Comparison of ENCODE assay signal across 32 cellular contexts in genomic region chr11:64967376-64967775, GRCh38. TPM values are rescaled to one million over a fixed set of nuclear protein-coding genes. Genes with fewer than 3 reads are reported as not detected.
"Had no signal": no experiment of that assay in that cellular context is flagged by ENCODE, and none has a peak within 500 bp of the region (broad histone marks: within the 10 kb centered on the region; RNA-seq: fewer than 3 reads in every experiment).

No MANE protein-coding gene starts in this region.

- H3K27me3 Mint-ChIP-seq: naive B cell had no signal

- H3K36me3 Mint-ChIP-seq: immature natural killer cell, mesothelial cell of epicardium, naive B cell, type B pancreatic cell had no signal

- H3K9me3 Mint-ChIP-seq: immature natural killer cell, mesothelial cell of epicardium, naive B cell, neural crest cell, type B pancreatic cell had no signal

- H3K27ac Mint-ChIP-seq: immature natural killer cell, mesothelial cell of epicardium, naive B cell, type B pancreatic cell had no signal

- ATAC-seq: gastroesophageal sphincter, left colon, pancreas, sciatic nerve had no signal

- H3K4me1 Mint-ChIP-seq: mesothelial cell of epicardium, neural crest cell had no signal

- DNase-seq: activated CD4-positive, alpha-beta T cell treated with anti-CD3 and anti-CD28 coated beads for 4 hours; activated CD4-positive, CD25-positive, alpha-beta regulatory T cell; activated gamma-delta T cell treated with Interleukin-2 at 50 U/mL for 16 hours; activated T-cell treated with anti-CD3 and anti-CD28 coated beads, Interleukin-2, amount 50 U/mL, for 1 hour; central memory CD4-positive, alpha-beta T cell; head of caudate nucleus; hypothalamus; immature natural killer cell; kidney; left colon; mammary epithelial cell; naive B cell; nucleus accumbens; pancreas; retina; SIG-M5; stimulated activated CD4-positive, alpha-beta T cell treated with anti-CD3 and anti-CD28 coated beads, Interleukin-12 subunit alpha, Interleukin-12 subunit beta, amount 100 ng/mL, for 4 hours; stimulated activated CD4-positive, alpha-beta T cell treated with anti-CD3 and anti-CD28 coated beads, Interleukin-4, amount 100 ng/mL, for 4 hours; stimulated activated naive CD4-positive, alpha-beta T cell had no signal

- H3K4me3 Mint-ChIP-seq: immature natural killer cell, mesothelial cell of epicardium, neural crest cell, type B pancreatic cell had no signal

RNA-seq across cellular contexts. Expression of gene MAJIN, which starts 4.5 kb away (rescaled TPM):
- total RNA-seq: breast epithelium; endothelial cell of umbilical vein; fibroblast of lung; fibroblast of villous mesenchyme; gastroesophageal sphincter; kidney; left colon; liver; mammary epithelial cell; mesothelial cell of epicardium; neural crest cell; sciatic nerve; subcutaneous adipose tissue; T-helper 1 cell treated with Interleukin-12 subunit alpha and Interleukin-12 subunit beta and Interleukin-4 antibody, amounts not matched to agents 30 ng/mL and 1 ng/mL, for 36 hours had no signal

RNA-seq across cellular contexts. Expression of gene GPHA2, which starts 31.7 kb away (rescaled TPM):
- total RNA-seq: breast epithelium; endothelial cell of umbilical vein; fibroblast of lung; fibroblast of villous mesenchyme; gastroesophageal sphincter; kidney; left colon; liver; mammary epithelial cell; mesothelial cell of epicardium; neural crest cell; prostate gland; sciatic nerve; subcutaneous adipose tissue; T-helper 1 cell treated with Interleukin-12 subunit alpha and Interleukin-12 subunit beta and Interleukin-4 antibody, amounts not matched to agents 30 ng/mL and 1 ng/mL, for 36 hours had no signal
